Comparison of ENCODE assay signal across 3 cellular contexts in the genomic region with DNA sequence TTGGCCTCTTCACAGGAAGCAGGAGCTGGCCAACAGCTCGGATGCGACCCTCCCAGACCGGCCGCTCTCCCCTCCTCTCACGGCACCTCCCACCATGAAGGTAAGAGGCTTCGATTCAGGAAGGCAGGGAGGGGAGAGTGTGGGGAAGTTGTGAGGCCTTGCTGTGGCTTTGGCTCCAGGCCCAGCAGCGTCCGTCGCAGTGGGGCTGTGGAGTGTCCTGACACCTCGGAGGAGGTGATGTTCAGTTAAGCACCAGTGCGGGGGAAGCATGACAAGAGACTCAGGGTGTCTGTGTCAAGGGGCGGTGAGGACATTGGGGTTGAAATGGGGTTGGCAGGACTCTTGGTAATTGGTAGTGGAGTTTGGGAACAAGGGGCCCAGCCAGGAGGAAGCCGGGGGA.
TF ChIP-seq lines count a peak whose summit lies in the region.

No MANE protein-coding gene starts in this region.

TF ChIP-seq in SK-N-SH, 30 proteins besides CTCF, POLR2A, EP300 and RAD21 (continued from another document and continues in another):
- no peak for TF ChIP-seq USF2 (IDR thresholded peaks at IDR 0.05; ENCODE audit: borderline replicate concordance, low read depth, low read length)
- TF ChIP-seq GATA2 (CRISPR knock-in tag; IDR thresholded peaks at IDR 0.05) = no peak
- TF ChIP-seq EZH2phosphoT487 (IDR thresholded peaks at IDR 0.05; ENCODE audit: borderline replicate concordance, low read depth) = no peak
- no peak for TF ChIP-seq FOSL2 (IDR thresholded peaks at IDR 0.05; ENCODE audit: borderline replicate concordance, low read depth)
- no peak for TF ChIP-seq IRF3 (IDR thresholded peaks at IDR 0.05; ENCODE audit: low read depth, low read length)
- TF ChIP-seq NRF1 (IDR thresholded peaks at IDR 0.05; ENCODE audit: low read depth, low read length) = no peak
- TF ChIP-seq NFIC (IDR thresholded peaks at IDR 0.05; ENCODE audit: borderline replicate concordance) = no peak
- TF ChIP-seq SMC3 (IDR thresholded peaks at IDR 0.05; ENCODE audit: low read depth, low read length) = no peak
- no peak for TF ChIP-seq GABPA (IDR thresholded peaks at IDR 0.05; ENCODE audit: low read depth)
- no peak for TF ChIP-seq REST (IDR thresholded peaks at IDR 0.05; ENCODE audit: low read depth, low read length)
- TF ChIP-seq TCF12 (IDR thresholded peaks at IDR 0.05) = no peak
- TF ChIP-seq RXRA (IDR thresholded peaks at IDR 0.05; ENCODE audit: borderline replicate concordance, low read depth) = no peak

TF ChIP-seq in SK-N-SH treated with all-trans-retinoic acid at 6 μM for 48 hours, 23 proteins besides CTCF, POLR2A, EP300 and RAD21 (continued from another document):
- no peak for TF ChIP-seq PATZ1 (CRISPR knock-in tag; IDR thresholded peaks at IDR 0.05; ENCODE audit: borderline replicate concordance)
- TF ChIP-seq ZFP3 (CRISPR knock-in tag; IDR thresholded peaks at IDR 0.05) = no peak
- TF ChIP-seq OSR1 (CRISPR knock-in tag; IDR thresholded peaks at IDR 0.05) = no peak
- TF ChIP-seq ESRRG (CRISPR knock-in tag; IDR thresholded peaks at IDR 0.05) = no peak
- TF ChIP-seq ZC3H10 (CRISPR knock-in tag; IDR thresholded peaks at IDR 0.05) = no peak
- TF ChIP-seq, protein P1, sequence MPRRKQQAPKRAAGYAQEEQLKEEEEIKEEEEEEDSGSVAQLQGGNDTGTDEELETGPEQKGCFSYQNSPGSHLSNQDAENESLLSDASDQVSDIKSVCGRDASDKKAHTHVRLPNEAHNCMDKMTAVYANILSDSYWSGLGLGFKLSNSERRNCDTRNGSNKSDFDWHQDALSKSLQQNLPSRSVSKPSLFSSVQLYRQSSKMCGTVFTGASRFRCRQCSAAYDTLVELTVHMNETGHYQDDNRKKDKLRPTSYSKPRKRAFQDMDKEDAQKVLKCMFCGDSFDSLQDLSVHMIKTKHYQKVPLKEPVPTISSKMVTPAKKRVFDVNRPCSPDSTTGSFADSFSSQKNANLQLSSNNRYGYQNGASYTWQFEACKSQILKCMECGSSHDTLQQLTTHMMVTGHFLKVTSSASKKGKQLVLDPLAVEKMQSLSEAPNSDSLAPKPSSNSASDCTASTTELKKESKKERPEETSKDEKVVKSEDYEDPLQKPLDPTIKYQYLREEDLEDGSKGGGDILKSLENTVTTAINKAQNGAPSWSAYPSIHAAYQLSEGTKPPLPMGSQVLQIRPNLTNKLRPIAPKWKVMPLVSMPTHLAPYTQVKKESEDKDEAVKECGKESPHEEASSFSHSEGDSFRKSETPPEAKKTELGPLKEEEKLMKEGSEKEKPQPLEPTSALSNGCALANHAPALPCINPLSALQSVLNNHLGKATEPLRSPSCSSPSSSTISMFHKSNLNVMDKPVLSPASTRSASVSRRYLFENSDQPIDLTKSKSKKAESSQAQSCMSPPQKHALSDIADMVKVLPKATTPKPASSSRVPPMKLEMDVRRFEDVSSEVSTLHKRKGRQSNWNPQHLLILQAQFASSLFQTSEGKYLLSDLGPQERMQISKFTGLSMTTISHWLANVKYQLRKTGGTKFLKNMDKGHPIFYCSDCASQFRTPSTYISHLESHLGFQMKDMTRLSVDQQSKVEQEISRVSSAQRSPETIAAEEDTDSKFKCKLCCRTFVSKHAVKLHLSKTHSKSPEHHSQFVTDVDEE (CRISPR knock-in tag; IDR thresholded peaks at IDR 0.05) = no peak

TF ChIP-seq in WTC11, 78 proteins besides CTCF, POLR2A, EP300 and RAD21 (continued from another document):
- TF ChIP-seq USF1 (CRISPR knock-in tag; IDR thresholded peaks at IDR 0.05) (no peak), RELA (CRISPR knock-in tag; IDR thresholded peaks at IDR 0.05; ENCODE audit: borderline replicate concordance) (no peak), FOXK1 (CRISPR knock-in tag; IDR thresholded peaks at IDR 0.05) (no peak), NFE2L1 (CRISPR knock-in tag; IDR thresholded peaks at IDR 0.05) (no peak), E2F5 (CRISPR knock-in tag; IDR thresholded peaks at IDR 0.05) (no peak), MXD4 (CRISPR knock-in tag; IDR thresholded peaks at IDR 0.05; ENCODE audit: borderline replicate concordance) (no peak), E2F4 (CRISPR knock-in tag; IDR thresholded peaks at IDR 0.05; ENCODE audit: borderline replicate concordance, low read depth) (no peak)
- TF ChIP-seq, protein P2, sequence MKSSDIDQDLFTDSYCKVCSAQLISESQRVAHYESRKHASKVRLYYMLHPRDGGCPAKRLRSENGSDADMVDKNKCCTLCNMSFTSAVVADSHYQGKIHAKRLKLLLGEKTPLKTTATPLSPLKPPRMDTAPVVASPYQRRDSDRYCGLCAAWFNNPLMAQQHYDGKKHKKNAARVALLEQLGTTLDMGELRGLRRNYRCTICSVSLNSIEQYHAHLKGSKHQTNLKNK (CRISPR knock-in tag; IDR thresholded peaks at IDR 0.05) = no peak
- TF ChIP-seq, protein P3, sequence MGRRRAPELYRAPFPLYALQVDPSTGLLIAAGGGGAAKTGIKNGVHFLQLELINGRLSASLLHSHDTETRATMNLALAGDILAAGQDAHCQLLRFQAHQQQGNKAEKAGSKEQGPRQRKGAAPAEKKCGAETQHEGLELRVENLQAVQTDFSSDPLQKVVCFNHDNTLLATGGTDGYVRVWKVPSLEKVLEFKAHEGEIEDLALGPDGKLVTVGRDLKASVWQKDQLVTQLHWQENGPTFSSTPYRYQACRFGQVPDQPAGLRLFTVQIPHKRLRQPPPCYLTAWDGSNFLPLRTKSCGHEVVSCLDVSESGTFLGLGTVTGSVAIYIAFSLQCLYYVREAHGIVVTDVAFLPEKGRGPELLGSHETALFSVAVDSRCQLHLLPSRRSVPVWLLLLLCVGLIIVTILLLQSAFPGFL (CRISPR knock-in tag; IDR thresholded peaks at IDR 0.05; ENCODE audit: borderline replicate concordance) = no peak
- TF ChIP-seq, protein P4, sequence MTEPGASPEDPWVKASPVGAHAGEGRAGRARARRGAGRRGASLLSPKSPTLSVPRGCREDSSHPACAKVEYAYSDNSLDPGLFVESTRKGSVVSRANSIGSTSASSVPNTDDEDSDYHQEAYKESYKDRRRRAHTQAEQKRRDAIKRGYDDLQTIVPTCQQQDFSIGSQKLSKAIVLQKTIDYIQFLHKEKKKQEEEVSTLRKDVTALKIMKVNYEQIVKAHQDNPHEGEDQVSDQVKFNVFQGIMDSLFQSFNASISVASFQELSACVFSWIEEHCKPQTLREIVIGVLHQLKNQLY (CRISPR knock-in tag; IDR thresholded peaks at IDR 0.05) = no peak
